In the genomic region with DNA sequence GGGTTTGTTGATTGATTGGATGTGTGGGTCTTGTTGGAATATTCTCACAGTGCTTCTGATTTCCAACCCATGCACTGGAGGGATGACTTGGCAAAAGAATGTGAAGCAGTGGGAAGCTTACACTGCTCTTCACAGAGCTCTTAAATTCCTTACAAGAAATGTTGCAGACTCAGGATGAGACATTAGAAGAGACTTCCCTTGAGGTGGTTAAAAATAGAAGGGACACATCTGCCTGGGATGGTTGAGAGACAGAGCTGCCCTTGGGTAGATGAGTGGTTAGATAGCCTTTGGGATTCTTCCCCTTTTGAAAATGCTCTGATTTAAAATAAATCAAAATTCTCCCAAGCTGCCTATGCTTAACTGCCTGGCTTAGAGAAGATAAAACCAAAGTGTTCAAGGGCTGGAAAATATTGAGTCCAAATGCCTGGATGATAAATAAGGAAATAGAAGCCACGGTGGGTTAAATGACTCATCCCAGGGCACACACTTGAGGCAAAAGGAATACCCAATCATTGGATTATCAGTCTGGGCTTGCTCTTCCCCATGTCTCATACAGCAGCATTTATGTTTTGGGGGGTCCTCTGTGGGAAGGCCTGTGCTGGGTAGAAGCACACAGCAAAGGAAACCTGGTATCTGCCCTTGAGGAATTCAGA, we compare ENCODE assay signal across 1 cellular context.
TF ChIP-seq lines count a peak whose summit lies in the region.

No MANE protein-coding gene starts in this region.

TF ChIP-seq in SK-N-SH, 30 proteins besides CTCF, POLR2A, EP300 and RAD21 (continued from another document):
- TF ChIP-seq MXI1 (IDR thresholded peaks at IDR 0.05; ENCODE audit: low read depth, low read length) = no peak
- TF ChIP-seq GATA2 (CRISPR knock-in tag; IDR thresholded peaks at IDR 0.05) = no peak
- TF ChIP-seq GABPA (IDR thresholded peaks at IDR 0.05; ENCODE audit: low read depth) = no peak
- TF ChIP-seq TAF1 (IDR thresholded peaks at IDR 0.05; ENCODE audit: borderline replicate concordance, low read depth, low read length) = no peak
- peak; percentile 91 for TF ChIP-seq RXRA (IDR thresholded peaks at IDR 0.05; ENCODE audit: borderline replicate concordance, low read depth)
- TF ChIP-seq CHD2 (IDR thresholded peaks at IDR 0.05; ENCODE audit: low read length, partially characterized antibody) = no peak
- no peak for TF ChIP-seq SIN3A (IDR thresholded peaks at IDR 0.05; ENCODE audit: borderline replicate concordance, low read depth, low read length)
- no peak for TF ChIP-seq RCOR1 (IDR thresholded peaks at IDR 0.05; ENCODE audit: low read length)
- TF ChIP-seq, protein P1, sequence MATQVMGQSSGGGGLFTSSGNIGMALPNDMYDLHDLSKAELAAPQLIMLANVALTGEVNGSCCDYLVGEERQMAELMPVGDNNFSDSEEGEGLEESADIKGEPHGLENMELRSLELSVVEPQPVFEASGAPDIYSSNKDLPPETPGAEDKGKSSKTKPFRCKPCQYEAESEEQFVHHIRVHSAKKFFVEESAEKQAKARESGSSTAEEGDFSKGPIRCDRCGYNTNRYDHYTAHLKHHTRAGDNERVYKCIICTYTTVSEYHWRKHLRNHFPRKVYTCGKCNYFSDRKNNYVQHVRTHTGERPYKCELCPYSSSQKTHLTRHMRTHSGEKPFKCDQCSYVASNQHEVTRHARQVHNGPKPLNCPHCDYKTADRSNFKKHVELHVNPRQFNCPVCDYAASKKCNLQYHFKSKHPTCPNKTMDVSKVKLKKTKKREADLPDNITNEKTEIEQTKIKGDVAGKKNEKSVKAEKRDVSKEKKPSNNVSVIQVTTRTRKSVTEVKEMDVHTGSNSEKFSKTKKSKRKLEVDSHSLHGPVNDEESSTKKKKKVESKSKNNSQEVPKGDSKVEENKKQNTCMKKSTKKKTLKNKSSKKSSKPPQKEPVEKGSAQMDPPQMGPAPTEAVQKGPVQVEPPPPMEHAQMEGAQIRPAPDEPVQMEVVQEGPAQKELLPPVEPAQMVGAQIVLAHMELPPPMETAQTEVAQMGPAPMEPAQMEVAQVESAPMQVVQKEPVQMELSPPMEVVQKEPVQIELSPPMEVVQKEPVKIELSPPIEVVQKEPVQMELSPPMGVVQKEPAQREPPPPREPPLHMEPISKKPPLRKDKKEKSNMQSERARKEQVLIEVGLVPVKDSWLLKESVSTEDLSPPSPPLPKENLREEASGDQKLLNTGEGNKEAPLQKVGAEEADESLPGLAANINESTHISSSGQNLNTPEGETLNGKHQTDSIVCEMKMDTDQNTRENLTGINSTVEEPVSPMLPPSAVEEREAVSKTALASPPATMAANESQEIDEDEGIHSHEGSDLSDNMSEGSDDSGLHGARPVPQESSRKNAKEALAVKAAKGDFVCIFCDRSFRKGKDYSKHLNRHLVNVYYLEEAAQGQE (IDR thresholded peaks at IDR 0.05; ENCODE audit: low read depth, low read length) = no peak
- peak; percentile 95 for TF ChIP-seq TCF12 (IDR thresholded peaks at IDR 0.05)
- TF ChIP-seq, protein P2, sequence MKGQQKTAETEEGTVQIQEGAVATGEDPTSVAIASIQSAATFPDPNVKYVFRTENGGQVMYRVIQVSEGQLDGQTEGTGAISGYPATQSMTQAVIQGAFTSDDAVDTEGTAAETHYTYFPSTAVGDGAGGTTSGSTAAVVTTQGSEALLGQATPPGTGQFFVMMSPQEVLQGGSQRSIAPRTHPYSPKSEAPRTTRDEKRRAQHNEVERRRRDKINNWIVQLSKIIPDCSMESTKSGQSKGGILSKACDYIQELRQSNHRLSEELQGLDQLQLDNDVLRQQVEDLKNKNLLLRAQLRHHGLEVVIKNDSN (IDR thresholded peaks at IDR 0.05; ENCODE audit: borderline replicate concordance, low read depth) = no peak
- TF ChIP-seq ELF1 (IDR thresholded peaks at IDR 0.05) = peak; percentile 37; the same call in 1 of the 2 replicates
- peak; percentile 75 for TF ChIP-seq FOSL2 (IDR thresholded peaks at IDR 0.05; ENCODE audit: borderline replicate concordance, low read depth)
- TF ChIP-seq, protein P3, sequence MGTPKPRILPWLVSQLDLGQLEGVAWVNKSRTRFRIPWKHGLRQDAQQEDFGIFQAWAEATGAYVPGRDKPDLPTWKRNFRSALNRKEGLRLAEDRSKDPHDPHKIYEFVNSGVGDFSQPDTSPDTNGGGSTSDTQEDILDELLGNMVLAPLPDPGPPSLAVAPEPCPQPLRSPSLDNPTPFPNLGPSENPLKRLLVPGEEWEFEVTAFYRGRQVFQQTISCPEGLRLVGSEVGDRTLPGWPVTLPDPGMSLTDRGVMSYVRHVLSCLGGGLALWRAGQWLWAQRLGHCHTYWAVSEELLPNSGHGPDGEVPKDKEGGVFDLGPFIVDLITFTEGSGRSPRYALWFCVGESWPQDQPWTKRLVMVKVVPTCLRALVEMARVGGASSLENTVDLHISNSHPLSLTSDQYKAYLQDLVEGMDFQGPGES (IDR thresholded peaks at IDR 0.05; ENCODE audit: low read depth, low read length) = no peak
